33 cellular contexts compared by ENCODE assay signal in genomic region chr9:135065804-135066203, GRCh38. TPM values are rescaled to one million over a fixed set of nuclear protein-coding genes. Genes with fewer than 3 reads are reported as not detected.
"Had no signal": no experiment of that assay in that cellular context is flagged by ENCODE, and none has a peak within 500 bp of the region (broad histone marks: within the 10 kb centered on the region; RNA-seq: fewer than 3 reads in every experiment).

No MANE protein-coding gene starts in this region.

- H3K4me3 ChIP-seq: MG63, SJCRH30, SK-N-MC had no signal

- ATAC-seq: activated CD4-positive, alpha-beta T cell treated with anti-CD3 and anti-CD28 coated beads for 36 hours; activated CD4-positive, CD25-positive, alpha-beta regulatory T cell treated with anti-CD3 and anti-CD28 coated beads, Interleukin-2, amount 50 U/mL, for 24 hours; activated CD8-positive, alpha-beta T cell treated with anti-CD3 and anti-CD28 coated beads, Interleukin-2, amount 10 ng/mL, durations not matched to agents 7 days and 5 days; activated naive CD8-positive, alpha-beta T cell treated with anti-CD3 and anti-CD28 coated beads, Interleukin-2, amount 50 U/mL, for 24 hours; WTC11 had no signal

- DNase-seq: activated CD4-positive, alpha-beta T cell treated with anti-CD3 and anti-CD28 coated beads for 36 hours; activated CD4-positive, alpha-beta T cell treated with anti-CD3 and anti-CD28 coated beads, Interleukin-2, amount 10 ng/mL, durations not matched to agents 7 days and 5 days; activated CD4-positive, alpha-beta T cell treated with anti-CD3 and anti-CD28 coated beads, Interleukin-2, amount 50 U/mL, for 48 hours; activated CD8-positive, alpha-beta T cell treated with anti-CD3 and anti-CD28 coated beads, Interleukin-2, amount 10 ng/mL, durations not matched to agents 7 days and 5 days; activated naive CD4-positive, alpha-beta T cell treated with anti-CD3 and anti-CD28 coated beads, Interleukin-2, amount 10 ng/mL, durations not matched to agents 7 days and 5 days; activated naive CD8-positive, alpha-beta T cell treated with anti-CD3 and anti-CD28 coated beads, Interleukin-2, amount 50 U/mL, for 24 hours; activated T-cell treated with anti-CD3 and anti-CD28 coated beads, Interleukin-2, amount 50 U/mL, for 1 hour; anterior cingulate cortex; central memory CD4-positive, alpha-beta T cell; Kasumi-1; KG1; MG63; NCI-H1048; NCI-H1105 treated with DMSO at 0.1 percent for 48 hours; NCI-H1436; NCI-H1694 treated with DMSO at 0.1 percent for 48 hours; NCI-H2029; NCI-H2107; NCI-H2171; NCI-H510A; NCI-H526; NCI-H748 treated with DMSO at 0.1 percent for 48 hours; SHP77; SJCRH30 had no signal

- H3K4me1 Mint-ChIP-seq: activated CD4-positive, alpha-beta T cell treated with anti-CD3 and anti-CD28 coated beads for 36 hours; activated CD4-positive, alpha-beta T cell treated with anti-CD3 and anti-CD28 coated beads, Interleukin-2, amount 10 ng/mL, durations not matched to agents 7 days and 5 days; activated naive CD4-positive, alpha-beta T cell treated with anti-CD3 and anti-CD28 coated beads, Interleukin-2, amount 10 ng/mL, durations not matched to agents 7 days and 5 days; activated naive CD8-positive, alpha-beta T cell treated with anti-CD3 and anti-CD28 coated beads, Interleukin-2, amount 50 U/mL, for 24 hours had no signal

- H3K4me1 ChIP-seq: SJCRH30 had no signal

- H3K27ac ChIP-seq: SJCRH30, SK-N-MC had no signal

- H3K27ac Mint-ChIP-seq: activated CD4-positive, alpha-beta T cell treated with anti-CD3 and anti-CD28 coated beads for 36 hours; activated CD4-positive, alpha-beta T cell treated with anti-CD3 and anti-CD28 coated beads, Interleukin-2, amount 10 ng/mL, durations not matched to agents 7 days and 5 days; activated CD8-positive, alpha-beta T cell treated with anti-CD3 and anti-CD28 coated beads, Interleukin-2, amount 10 ng/mL, durations not matched to agents 7 days and 5 days; activated naive CD4-positive, alpha-beta T cell treated with anti-CD3 and anti-CD28 coated beads, Interleukin-2, amount 10 ng/mL, durations not matched to agents 7 days and 5 days; activated naive CD8-positive, alpha-beta T cell; activated naive CD8-positive, alpha-beta T cell treated with anti-CD3 and anti-CD28 coated beads, Interleukin-2, amount 50 U/mL, for 24 hours; activated T-helper 2 cell treated with anti-CD3 and anti-CD28 coated beads, Interferon-gamma antibody, Interleukin-2, Interleukin-4, amounts not matched to agents 10 μg/mL and 5 μg/mL and 100 μg/mL, durations not matched to agents 14 hours and 24 hours and 36 hours; brain; T-helper 1 cell treated with Interleukin-12 subunit alpha and Interleukin-12 subunit beta and Interleukin-4 antibody, amounts not matched to agents 30 μg/mL and 1 μg/mL, for 36 hours; T-helper 2 cell treated with Interferon-gamma antibody and Interleukin-4, amounts not matched to agents 5 μg/mL and 100 μg/mL, for 36 hours; WTC11 had no signal

- H3K36me3 Mint-ChIP-seq: activated naive CD4-positive, alpha-beta T cell treated with anti-CD3 and anti-CD28 coated beads, Interleukin-2, amount 10 ng/mL, durations not matched to agents 7 days and 5 days; activated naive CD8-positive, alpha-beta T cell; brain had no signal

- H3K36me3 ChIP-seq: MG63, SJCRH30 had no signal

- H3K4me3 Mint-ChIP-seq: activated CD4-positive, alpha-beta T cell treated with anti-CD3 and anti-CD28 coated beads for 36 hours; activated CD4-positive, alpha-beta T cell treated with anti-CD3 and anti-CD28 coated beads, Interleukin-2, amount 10 ng/mL, durations not matched to agents 7 days and 5 days; activated CD8-positive, alpha-beta T cell treated with anti-CD3 and anti-CD28 coated beads, Interleukin-2, amount 10 ng/mL, durations not matched to agents 7 days and 5 days; activated naive CD4-positive, alpha-beta T cell treated with anti-CD3 and anti-CD28 coated beads, Interleukin-2, amount 10 ng/mL, durations not matched to agents 7 days and 5 days; activated naive CD8-positive, alpha-beta T cell; activated naive CD8-positive, alpha-beta T cell treated with anti-CD3 and anti-CD28 coated beads, Interleukin-2, amount 50 U/mL, for 24 hours; brain; T-helper 1 cell treated with Interleukin-12 subunit alpha and Interleukin-12 subunit beta and Interleukin-4 antibody, amounts not matched to agents 30 μg/mL and 1 μg/mL, for 36 hours; T-helper 2 cell treated with Interferon-gamma antibody and Interleukin-4, amounts not matched to agents 5 μg/mL and 100 μg/mL, for 36 hours; WTC11 had no signal

- H3K9me3 ChIP-seq: MG63, SJCRH30 had no signal

- H3K27me3 Mint-ChIP-seq: activated CD4-positive, alpha-beta T cell treated with anti-CD3 and anti-CD28 coated beads, Interleukin-2, amount 10 ng/mL, durations not matched to agents 7 days and 5 days had no signal

RNA-seq across cellular contexts. Expression of gene OLFM1, which starts 21.7 kb away (rescaled TPM):
- total RNA-seq: activated CD4-positive, alpha-beta T cell treated with anti-CD3 and anti-CD28 coated beads for 36 hours; activated CD4-positive, alpha-beta T cell treated with anti-CD3 and anti-CD28 coated beads, Interleukin-2, amount 10 ng/mL, durations not matched to agents 7 days and 5 days; activated CD8-positive, alpha-beta T cell treated with anti-CD3 and anti-CD28 coated beads, Interleukin-2, amount 10 ng/mL, durations not matched to agents 7 days and 5 days; OCI-LY7; SJCRH30 had no signal
